9 cellular contexts compared by ENCODE assay signal in the genomic region with DNA sequence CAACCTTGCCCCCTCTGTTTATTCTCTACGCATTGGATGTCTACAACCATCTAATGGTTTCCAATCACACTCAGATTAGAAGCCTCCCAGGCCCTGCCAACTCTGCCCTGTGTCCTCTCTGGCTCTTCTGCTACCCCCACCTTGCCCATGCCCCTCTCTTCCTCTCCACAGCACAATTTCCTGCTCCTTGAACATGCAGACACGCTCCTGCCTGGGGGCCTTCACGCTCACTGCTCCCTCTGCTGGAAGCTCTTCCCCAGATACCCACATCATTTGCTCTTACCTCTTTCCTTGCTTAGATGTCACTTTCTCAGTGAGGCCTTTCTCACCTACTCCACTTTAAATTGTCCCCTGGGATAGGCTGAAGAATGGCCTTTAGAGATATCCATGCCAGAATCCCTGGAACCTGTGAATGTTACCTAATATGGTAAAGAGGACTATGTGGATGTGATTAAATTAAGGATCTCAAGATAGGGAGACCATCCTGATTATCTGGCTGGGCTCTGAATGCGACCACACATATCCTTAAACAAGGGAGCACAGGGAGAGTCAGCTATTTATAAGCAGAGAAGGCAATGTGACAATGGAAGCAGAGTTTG. TPM values are rescaled to one million over a fixed set of nuclear protein-coding genes. Genes with fewer than 3 reads are reported as not detected.
A peak's percentile ranks its signal among the peaks of the same experiment; 100 is the strongest.
DNase-seq lines count a peak whose midpoint lies in the region; ATAC-seq and TF ChIP-seq lines count a peak whose summit lies in the region.
"Had no signal": no experiment of that assay in that cellular context is flagged by ENCODE, and none has a peak within 500 bp of the region (broad histone marks: within the 10 kb centered on the region; RNA-seq: fewer than 3 reads in every experiment).

No MANE protein-coding gene starts in this region.

- H3K4me3 Mint-ChIP-seq in activated naive CD4-positive, alpha-beta T cell treated with anti-CD3 and anti-CD28 coated beads for 36 hours, result no peak overlapping the region
- H3K4me3 Mint-ChIP-seq: activated naive CD4-positive, alpha-beta T cell treated with anti-CD3 and anti-CD28 coated beads, Interleukin-2, amount 50 U/mL, for 24 hours had no signal

- H3K9me3 Mint-ChIP-seq in activated naive CD4-positive, alpha-beta T cell treated with anti-CD3 and anti-CD28 coated beads for 36 hours, result no peaks in the 10 kb centered on the region
- H3K9me3 Mint-ChIP-seq: activated naive CD4-positive, alpha-beta T cell treated with anti-CD3 and anti-CD28 coated beads, Interleukin-2, amount 50 U/mL, for 24 hours had no signal

- CTCF ChIA-PET in activated naive CD4-positive, alpha-beta T cell treated with anti-CD3 and anti-CD28 coated beads for 36 hours (lab: Charles Lee), result interaction anchor here (0.8 kb wide), 1 partner anchor 114 kb away, joined by 3 read pairs; no protein-coding TSS in a partner anchor

- TF ChIP-seq CTCF in astrocyte of the spinal cord (IDR thresholded peaks at IDR 0.05; ENCODE audit: low read depth, low read length) (peak; percentile 72), lower lobe of right lung (IDR thresholded peaks at IDR 0.05) (peak; percentile 19), ascending aorta (IDR thresholded peaks at IDR 0.05) (peak in 1 of 3 experiments; percentile 19)

- H3K4me3 ChIP-seq in astrocyte of the spinal cord (ENCODE audit: low read depth, low read length) (no peak overlapping the region), lower lobe of right lung (no peak overlapping the region), ascending aorta (no peak overlapping the region)

- intact Hi-C loops in activated naive CD4-positive, alpha-beta T cell treated with anti-CD3 and anti-CD28 coated beads for 36 hours (cut with micrococcal nuclease), result loop anchor here (2.0 kb wide), 1 partner anchor 40 kb away; no protein-coding TSS in a partner anchor
- intact Hi-C loops in lower lobe of right lung (cut with DNase I) (no loop called here), ascending aorta (cut with DNase I) (no loop called here)

- H3K4me1 ChIP-seq in lower lobe of right lung (no peaks in the 10 kb centered on the region), ascending aorta (no peaks in the 10 kb centered on the region)

- no peak overlapping the region for H3K27ac Mint-ChIP-seq in activated naive CD4-positive, alpha-beta T cell treated with anti-CD3 and anti-CD28 coated beads for 36 hours
- H3K27ac Mint-ChIP-seq: activated naive CD4-positive, alpha-beta T cell treated with anti-CD3 and anti-CD28 coated beads, Interleukin-2, amount 50 U/mL, for 24 hours had no signal

- in situ Hi-C loops in astrocyte of the spinal cord (cut with HindIII; ENCODE audit: low sequenced_read_pairs), result no loop called here

- no peaks in the 10 kb centered on the region for H3K27me3 ChIP-seq in lower lobe of right lung (ENCODE audit: low read depth)
- no peaks in the 10 kb centered on the region for H3K27me3 ChIP-seq in ascending aorta

- H3K4me1 Mint-ChIP-seq in activated naive CD4-positive, alpha-beta T cell treated with anti-CD3 and anti-CD28 coated beads for 36 hours (ENCODE audit: low read depth), result no peaks in the 10 kb centered on the region
- H3K4me1 Mint-ChIP-seq: activated naive CD4-positive, alpha-beta T cell treated with anti-CD3 and anti-CD28 coated beads, Interleukin-2, amount 50 U/mL, for 24 hours had no signal

- H3K9me3 ChIP-seq in lower lobe of right lung (no peaks in the 10 kb centered on the region), ascending aorta (no peaks in the 10 kb centered on the region)

- H3K36me3 Mint-ChIP-seq in activated naive CD4-positive, alpha-beta T cell treated with anti-CD3 and anti-CD28 coated beads for 36 hours (ENCODE audit: low read depth), result no peaks in the 10 kb centered on the region
- H3K36me3 Mint-ChIP-seq: activated naive CD4-positive, alpha-beta T cell treated with anti-CD3 and anti-CD28 coated beads, Interleukin-2, amount 50 U/mL, for 24 hours had no signal

- ATAC-seq in lower lobe of right lung (no peak), HG03378 (IDR thresholded peaks at IDR 0.05; ENCODE audit: unreplicated experiment) (no peak), HG02610 (IDR thresholded peaks at IDR 0.05; ENCODE audit: unreplicated experiment) (no peak)

- H3K27ac ChIP-seq in lower lobe of right lung (no peak overlapping the region), ascending aorta (no peak overlapping the region)

- DNase-seq in activated naive CD4-positive, alpha-beta T cell treated with anti-CD3 and anti-CD28 coated beads for 36 hours, result peak; percentile 19
- DNase-seq in activated naive CD4-positive, alpha-beta T cell treated with anti-CD3 and anti-CD28 coated beads, Interleukin-2, amount 50 U/mL, for 16 hours, result no peak
- DNase-seq in Kasumi-1 (lab: John Stamatoyannopoulos, UW) (peak; percentile 86), astrocyte of the spinal cord (ENCODE audit: low read depth, low spot score) (peak; percentile 35), lower lobe of right lung (no peak), ascending aorta (ENCODE audit: low spot score in 2 of 2) (no peak)

- peaks cover 5% of the 10 kb centered on the region for H3K27me3 Mint-ChIP-seq in activated naive CD4-positive, alpha-beta T cell treated with anti-CD3 and anti-CD28 coated beads for 36 hours (ENCODE audit: low read depth)

- H3K36me3 ChIP-seq in lower lobe of right lung (no peaks in the 10 kb centered on the region), ascending aorta (no peaks in the 10 kb centered on the region)

RNA-seq across cellular contexts. Expression of gene KY, which starts 9.9 kb away (rescaled TPM):
- not detected for total RNA-seq in activated naive CD4-positive, alpha-beta T cell treated with anti-CD3 and anti-CD28 coated beads for 36 hours
- 0.24 TPM for total RNA-seq in lower lobe of right lung
- 0.43 TPM for total RNA-seq in ascending aorta

Comparison
In these comparisons a context has a peak if more than half of its experiments do, and no peak if none do; other contexts are left out.
1. DNase-seq: peak in activated naive CD4-positive, alpha-beta T cell treated with anti-CD3 and anti-CD28 coated beads for 36 hours (single experiment), Kasumi-1 (2 of 2) and astrocyte of the spinal cord (single experiment); none in activated naive CD4-positive, alpha-beta T cell treated with anti-CD3 and anti-CD28 coated beads, Interleukin-2, amount 50 U/mL, for 16 hours (single experiment), lower lobe of right lung (single experiment) and ascending aorta (0 of 2).